Comparison of ENCODE assay signal across 1 cellular context in the genomic region with DNA sequence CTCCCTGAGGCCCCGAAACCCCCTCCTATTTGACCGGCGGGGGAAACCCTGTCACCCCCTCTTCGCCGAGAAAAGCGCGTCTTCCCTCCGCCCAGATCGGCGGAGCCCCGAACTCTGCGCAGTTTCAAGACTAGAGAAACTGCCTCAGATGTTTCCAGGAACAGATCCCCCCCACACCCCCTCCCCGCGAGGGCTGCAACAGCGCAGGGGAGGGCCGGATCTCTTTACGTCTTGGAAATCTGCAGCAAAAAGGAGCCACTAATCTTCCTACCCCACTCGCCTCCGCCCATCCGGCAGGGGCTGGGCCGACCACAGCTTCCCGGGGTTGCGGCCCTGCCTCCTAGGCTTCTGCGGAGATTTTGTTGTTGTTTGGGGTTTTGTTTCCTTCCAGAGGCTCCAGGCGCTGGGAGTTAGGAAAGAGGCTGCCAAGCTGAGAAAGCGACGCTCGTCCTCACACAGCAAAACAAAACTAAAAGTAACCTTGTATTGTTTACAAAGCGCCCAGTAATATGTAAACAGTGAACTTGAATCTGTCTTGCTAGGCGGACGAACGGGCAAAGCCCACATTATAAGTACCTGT.
TF ChIP-seq lines count a peak whose summit lies in the region.

No MANE protein-coding gene starts in this region.

TF ChIP-seq in HEK293, 187 proteins besides CTCF, POLR2A, EP300 and RAD21 (continued from another document and continues in another):
- TF ChIP-seq, protein P1, sequence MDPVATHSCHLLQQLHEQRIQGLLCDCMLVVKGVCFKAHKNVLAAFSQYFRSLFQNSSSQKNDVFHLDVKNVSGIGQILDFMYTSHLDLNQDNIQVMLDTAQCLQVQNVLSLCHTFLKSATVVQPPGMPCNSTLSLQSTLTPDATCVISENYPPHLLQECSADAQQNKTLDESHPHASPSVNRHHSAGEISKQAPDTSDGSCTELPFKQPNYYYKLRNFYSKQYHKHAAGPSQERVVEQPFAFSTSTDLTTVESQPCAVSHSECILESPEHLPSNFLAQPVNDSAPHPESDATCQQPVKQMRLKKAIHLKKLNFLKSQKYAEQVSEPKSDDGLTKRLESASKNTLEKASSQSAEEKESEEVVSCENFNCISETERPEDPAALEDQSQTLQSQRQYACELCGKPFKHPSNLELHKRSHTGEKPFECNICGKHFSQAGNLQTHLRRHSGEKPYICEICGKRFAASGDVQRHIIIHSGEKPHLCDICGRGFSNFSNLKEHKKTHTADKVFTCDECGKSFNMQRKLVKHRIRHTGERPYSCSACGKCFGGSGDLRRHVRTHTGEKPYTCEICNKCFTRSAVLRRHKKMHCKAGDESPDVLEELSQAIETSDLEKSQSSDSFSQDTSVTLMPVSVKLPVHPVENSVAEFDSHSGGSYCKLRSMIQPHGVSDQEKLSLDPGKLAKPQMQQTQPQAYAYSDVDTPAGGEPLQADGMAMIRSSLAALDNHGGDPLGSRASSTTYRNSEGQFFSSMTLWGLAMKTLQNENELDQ (tag by site-specific recombination; IDR thresholded peaks at IDR 0.05; ENCODE audit: low read depth), result no peak
- no peak for TF ChIP-seq KLF8 (tag by site-specific recombination; IDR thresholded peaks at IDR 0.05)
- TF ChIP-seq ZNF23 (tag by site-specific recombination; IDR thresholded peaks at IDR 0.05; ENCODE audit: borderline replicate concordance), result no peak
- no peak for TF ChIP-seq SCRT1 (tag by site-specific recombination; IDR thresholded peaks at IDR 0.05; ENCODE audit: borderline replicate concordance)
- TF ChIP-seq, protein P2, sequence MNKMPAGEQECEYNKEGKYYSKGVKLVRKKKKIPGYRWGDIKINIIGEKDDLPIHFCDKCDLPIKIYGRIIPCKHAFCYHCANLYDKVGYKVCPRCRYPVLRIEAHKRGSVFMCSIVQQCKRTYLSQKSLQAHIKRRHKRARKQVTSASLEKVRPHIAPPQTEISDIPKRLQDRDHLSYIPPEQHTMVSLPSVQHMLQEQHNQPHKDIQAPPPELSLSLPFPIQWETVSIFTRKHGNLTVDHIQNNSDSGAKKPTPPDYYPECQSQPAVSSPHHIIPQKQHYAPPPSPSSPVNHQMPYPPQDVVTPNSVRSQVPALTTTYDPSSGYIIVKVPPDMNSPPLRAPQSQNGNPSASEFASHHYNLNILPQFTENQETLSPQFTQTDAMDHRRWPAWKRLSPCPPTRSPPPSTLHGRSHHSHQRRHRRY (tag by site-specific recombination; IDR thresholded peaks at IDR 0.05), result no peak
- TF ChIP-seq, protein P3, sequence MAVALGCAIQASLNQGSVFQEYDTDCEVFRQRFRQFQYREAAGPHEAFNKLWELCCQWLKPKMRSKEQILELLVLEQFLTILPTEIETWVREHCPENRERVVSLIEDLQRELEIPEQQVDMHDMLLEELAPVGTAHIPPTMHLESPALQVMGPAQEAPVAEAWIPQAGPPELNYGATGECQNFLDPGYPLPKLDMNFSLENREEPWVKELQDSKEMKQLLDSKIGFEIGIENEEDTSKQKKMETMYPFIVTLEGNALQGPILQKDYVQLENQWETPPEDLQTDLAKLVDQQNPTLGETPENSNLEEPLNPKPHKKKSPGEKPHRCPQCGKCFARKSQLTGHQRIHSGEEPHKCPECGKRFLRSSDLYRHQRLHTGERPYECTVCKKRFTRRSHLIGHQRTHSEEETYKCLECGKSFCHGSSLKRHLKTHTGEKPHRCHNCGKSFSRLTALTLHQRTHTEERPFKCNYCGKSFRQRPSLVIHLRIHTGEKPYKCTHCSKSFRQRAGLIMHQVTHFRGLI (tag by site-specific recombination; IDR thresholded peaks at IDR 0.05), result no peak
- no peak for TF ChIP-seq GLI4 (tag by site-specific recombination; IDR thresholded peaks at IDR 0.05)
- TF ChIP-seq, protein P4, sequence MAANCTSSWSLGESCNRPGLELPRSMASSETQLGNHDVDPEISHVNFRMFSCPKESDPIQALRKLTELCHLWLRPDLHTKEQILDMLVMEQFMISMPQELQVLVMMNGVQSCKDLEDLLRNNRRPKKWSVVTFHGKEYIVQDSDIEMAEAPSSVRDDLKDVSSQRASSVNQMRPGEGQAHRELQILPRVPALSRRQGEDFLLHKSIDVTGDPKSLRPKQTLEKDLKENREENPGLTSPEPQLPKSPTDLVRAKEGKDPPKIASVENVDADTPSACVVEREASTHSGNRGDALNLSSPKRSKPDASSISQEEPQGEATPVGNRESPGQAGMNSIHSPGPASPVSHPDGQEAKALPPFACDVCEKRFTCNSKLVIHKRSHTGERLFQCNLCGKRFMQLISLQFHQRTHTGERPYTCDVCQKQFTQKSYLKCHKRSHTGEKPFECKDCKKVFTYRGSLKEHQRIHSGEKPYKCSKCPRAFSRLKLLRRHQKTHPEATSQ (tag by site-specific recombination; IDR thresholded peaks at IDR 0.05), result no peak
- no peak for TF ChIP-seq ZNF776 (tag by site-specific recombination; IDR thresholded peaks at IDR 0.05; ENCODE audit: borderline replicate concordance)
- no peak for TF ChIP-seq ZNF658 (tag by site-specific recombination; IDR thresholded peaks at IDR 0.05)
- TF ChIP-seq YY1 (tag by site-specific recombination; IDR thresholded peaks at IDR 0.05), result no peak
- no peak for TF ChIP-seq BCL11A (tag by site-specific recombination; IDR thresholded peaks at IDR 0.05; ENCODE audit: low read depth)
- TF ChIP-seq ZNF274 (IDR thresholded peaks at IDR 0.05; ENCODE audit: low read length), result no peak
- no peak for TF ChIP-seq ZNF274 (tag by site-specific recombination; IDR thresholded peaks at IDR 0.05; ENCODE audit: borderline replicate concordance)
- no peak for TF ChIP-seq ZNF571 (tag by site-specific recombination; IDR thresholded peaks at IDR 0.05)
- TF ChIP-seq ZNF416 (tag by site-specific recombination; IDR thresholded peaks at IDR 0.05), result no peak
- TF ChIP-seq SP2 (tag by site-specific recombination; IDR thresholded peaks at IDR 0.05), result peak; percentile 71
- TF ChIP-seq ZNF747 (tag by site-specific recombination; IDR thresholded peaks at IDR 0.05), result no peak
- no peak for TF ChIP-seq ZNF514 (tag by site-specific recombination; IDR thresholded peaks at IDR 0.05)
- no peak for TF ChIP-seq ZIC2 (tag by site-specific recombination; IDR thresholded peaks at IDR 0.05)
- peak; percentile 83 for TF ChIP-seq KLF1 (tag by site-specific recombination; IDR thresholded peaks at IDR 0.05)
- peak; percentile 54; the same call in 1 of the 2 replicates for TF ChIP-seq ZNF366 (tag by site-specific recombination; conservative IDR thresholded peaks at IDR 0.05)
- TF ChIP-seq ZNF843 (tag by site-specific recombination; IDR thresholded peaks at IDR 0.05), result no peak
- no peak for TF ChIP-seq ZNF211 (tag by site-specific recombination; IDR thresholded peaks at IDR 0.05; ENCODE audit: low read depth)
- no peak for TF ChIP-seq ZNF354C (tag by site-specific recombination; IDR thresholded peaks at IDR 0.05; ENCODE audit: borderline replicate concordance, low read depth)
- TF ChIP-seq ZNF621 (tag by site-specific recombination; IDR thresholded peaks at IDR 0.05), result no peak
- TF ChIP-seq, protein P5, sequence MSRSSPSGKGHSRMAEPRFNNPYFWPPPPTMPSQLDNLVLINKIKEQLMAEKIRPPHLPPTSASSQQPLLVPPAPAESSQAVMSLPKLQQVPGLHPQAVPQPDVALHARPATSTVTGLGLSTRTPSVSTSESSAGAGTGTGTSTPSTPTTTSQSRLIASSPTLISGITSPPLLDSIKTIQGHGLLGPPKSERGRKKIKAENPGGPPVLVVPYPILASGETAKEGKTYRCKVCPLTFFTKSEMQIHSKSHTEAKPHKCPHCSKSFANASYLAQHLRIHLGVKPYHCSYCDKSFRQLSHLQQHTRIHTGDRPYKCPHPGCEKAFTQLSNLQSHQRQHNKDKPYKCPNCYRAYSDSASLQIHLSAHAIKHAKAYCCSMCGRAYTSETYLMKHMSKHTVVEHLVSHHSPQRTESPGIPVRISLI (tag by site-specific recombination; IDR thresholded peaks at IDR 0.05), result no peak
- no peak for TF ChIP-seq ZBTB1 (tag by site-specific recombination; IDR thresholded peaks at IDR 0.05)
- TF ChIP-seq ZXDB (tag by site-specific recombination; IDR thresholded peaks at IDR 0.05), result peak; percentile 83
- no peak for TF ChIP-seq ZNF155 (tag by site-specific recombination; IDR thresholded peaks at IDR 0.05)
- TF ChIP-seq ZNF707 (tag by site-specific recombination; IDR thresholded peaks at IDR 0.05), result no peak
- no peak for TF ChIP-seq ZSCAN23 (tag by site-specific recombination; IDR thresholded peaks at IDR 0.05)
- TF ChIP-seq, protein P6, sequence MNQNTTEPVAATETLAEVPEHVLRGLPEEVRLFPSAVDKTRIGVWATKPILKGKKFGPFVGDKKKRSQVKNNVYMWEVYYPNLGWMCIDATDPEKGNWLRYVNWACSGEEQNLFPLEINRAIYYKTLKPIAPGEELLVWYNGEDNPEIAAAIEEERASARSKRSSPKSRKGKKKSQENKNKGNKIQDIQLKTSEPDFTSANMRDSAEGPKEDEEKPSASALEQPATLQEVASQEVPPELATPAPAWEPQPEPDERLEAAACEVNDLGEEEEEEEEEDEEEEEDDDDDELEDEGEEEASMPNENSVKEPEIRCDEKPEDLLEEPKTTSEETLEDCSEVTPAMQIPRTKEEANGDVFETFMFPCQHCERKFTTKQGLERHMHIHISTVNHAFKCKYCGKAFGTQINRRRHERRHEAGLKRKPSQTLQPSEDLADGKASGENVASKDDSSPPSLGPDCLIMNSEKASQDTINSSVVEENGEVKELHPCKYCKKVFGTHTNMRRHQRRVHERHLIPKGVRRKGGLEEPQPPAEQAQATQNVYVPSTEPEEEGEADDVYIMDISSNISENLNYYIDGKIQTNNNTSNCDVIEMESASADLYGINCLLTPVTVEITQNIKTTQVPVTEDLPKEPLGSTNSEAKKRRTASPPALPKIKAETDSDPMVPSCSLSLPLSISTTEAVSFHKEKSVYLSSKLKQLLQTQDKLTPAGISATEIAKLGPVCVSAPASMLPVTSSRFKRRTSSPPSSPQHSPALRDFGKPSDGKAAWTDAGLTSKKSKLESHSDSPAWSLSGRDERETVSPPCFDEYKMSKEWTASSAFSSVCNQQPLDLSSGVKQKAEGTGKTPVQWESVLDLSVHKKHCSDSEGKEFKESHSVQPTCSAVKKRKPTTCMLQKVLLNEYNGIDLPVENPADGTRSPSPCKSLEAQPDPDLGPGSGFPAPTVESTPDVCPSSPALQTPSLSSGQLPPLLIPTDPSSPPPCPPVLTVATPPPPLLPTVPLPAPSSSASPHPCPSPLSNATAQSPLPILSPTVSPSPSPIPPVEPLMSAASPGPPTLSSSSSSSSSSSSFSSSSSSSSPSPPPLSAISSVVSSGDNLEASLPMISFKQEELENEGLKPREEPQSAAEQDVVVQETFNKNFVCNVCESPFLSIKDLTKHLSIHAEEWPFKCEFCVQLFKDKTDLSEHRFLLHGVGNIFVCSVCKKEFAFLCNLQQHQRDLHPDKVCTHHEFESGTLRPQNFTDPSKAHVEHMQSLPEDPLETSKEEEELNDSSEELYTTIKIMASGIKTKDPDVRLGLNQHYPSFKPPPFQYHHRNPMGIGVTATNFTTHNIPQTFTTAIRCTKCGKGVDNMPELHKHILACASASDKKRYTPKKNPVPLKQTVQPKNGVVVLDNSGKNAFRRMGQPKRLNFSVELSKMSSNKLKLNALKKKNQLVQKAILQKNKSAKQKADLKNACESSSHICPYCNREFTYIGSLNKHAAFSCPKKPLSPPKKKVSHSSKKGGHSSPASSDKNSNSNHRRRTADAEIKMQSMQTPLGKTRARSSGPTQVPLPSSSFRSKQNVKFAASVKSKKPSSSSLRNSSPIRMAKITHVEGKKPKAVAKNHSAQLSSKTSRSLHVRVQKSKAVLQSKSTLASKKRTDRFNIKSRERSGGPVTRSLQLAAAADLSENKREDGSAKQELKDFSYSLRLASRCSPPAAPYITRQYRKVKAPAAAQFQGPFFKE (tag by site-specific recombination; IDR thresholded peaks at IDR 0.05; ENCODE audit: borderline replicate concordance), result no peak
- no peak; the same call in 1 of the 2 replicates for TF ChIP-seq ZNF600 (tag by site-specific recombination; IDR thresholded peaks at IDR 0.05)
- no peak for TF ChIP-seq ZNF292 (tag by site-specific recombination; IDR thresholded peaks at IDR 0.05; ENCODE audit: borderline replicate concordance, low read depth)
- TF ChIP-seq KLF7 (tag by site-specific recombination; IDR thresholded peaks at IDR 0.05; ENCODE audit: borderline replicate concordance), result 0 out of 2 replicates have a peak, but pooled peaks have one; percentile 74
- TF ChIP-seq, protein P7, sequence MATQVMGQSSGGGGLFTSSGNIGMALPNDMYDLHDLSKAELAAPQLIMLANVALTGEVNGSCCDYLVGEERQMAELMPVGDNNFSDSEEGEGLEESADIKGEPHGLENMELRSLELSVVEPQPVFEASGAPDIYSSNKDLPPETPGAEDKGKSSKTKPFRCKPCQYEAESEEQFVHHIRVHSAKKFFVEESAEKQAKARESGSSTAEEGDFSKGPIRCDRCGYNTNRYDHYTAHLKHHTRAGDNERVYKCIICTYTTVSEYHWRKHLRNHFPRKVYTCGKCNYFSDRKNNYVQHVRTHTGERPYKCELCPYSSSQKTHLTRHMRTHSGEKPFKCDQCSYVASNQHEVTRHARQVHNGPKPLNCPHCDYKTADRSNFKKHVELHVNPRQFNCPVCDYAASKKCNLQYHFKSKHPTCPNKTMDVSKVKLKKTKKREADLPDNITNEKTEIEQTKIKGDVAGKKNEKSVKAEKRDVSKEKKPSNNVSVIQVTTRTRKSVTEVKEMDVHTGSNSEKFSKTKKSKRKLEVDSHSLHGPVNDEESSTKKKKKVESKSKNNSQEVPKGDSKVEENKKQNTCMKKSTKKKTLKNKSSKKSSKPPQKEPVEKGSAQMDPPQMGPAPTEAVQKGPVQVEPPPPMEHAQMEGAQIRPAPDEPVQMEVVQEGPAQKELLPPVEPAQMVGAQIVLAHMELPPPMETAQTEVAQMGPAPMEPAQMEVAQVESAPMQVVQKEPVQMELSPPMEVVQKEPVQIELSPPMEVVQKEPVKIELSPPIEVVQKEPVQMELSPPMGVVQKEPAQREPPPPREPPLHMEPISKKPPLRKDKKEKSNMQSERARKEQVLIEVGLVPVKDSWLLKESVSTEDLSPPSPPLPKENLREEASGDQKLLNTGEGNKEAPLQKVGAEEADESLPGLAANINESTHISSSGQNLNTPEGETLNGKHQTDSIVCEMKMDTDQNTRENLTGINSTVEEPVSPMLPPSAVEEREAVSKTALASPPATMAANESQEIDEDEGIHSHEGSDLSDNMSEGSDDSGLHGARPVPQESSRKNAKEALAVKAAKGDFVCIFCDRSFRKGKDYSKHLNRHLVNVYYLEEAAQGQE (tag by site-specific recombination; IDR thresholded peaks at IDR 0.05), result no peak
- TF ChIP-seq, protein P8, sequence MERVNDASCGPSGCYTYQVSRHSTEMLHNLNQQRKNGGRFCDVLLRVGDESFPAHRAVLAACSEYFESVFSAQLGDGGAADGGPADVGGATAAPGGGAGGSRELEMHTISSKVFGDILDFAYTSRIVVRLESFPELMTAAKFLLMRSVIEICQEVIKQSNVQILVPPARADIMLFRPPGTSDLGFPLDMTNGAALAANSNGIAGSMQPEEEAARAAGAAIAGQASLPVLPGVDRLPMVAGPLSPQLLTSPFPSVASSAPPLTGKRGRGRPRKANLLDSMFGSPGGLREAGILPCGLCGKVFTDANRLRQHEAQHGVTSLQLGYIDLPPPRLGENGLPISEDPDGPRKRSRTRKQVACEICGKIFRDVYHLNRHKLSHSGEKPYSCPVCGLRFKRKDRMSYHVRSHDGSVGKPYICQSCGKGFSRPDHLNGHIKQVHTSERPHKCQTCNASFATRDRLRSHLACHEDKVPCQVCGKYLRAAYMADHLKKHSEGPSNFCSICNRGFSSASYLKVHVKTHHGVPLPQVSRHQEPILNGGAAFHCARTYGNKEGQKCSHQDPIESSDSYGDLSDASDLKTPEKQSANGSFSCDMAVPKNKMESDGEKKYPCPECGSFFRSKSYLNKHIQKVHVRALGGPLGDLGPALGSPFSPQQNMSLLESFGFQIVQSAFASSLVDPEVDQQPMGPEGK (tag by site-specific recombination; IDR thresholded peaks at IDR 0.05), result peak; percentile 72
- TF ChIP-seq ZNF311 (tag by site-specific recombination; IDR thresholded peaks at IDR 0.05; ENCODE audit: borderline replicate concordance), result no peak
- TF ChIP-seq SP3 (tag by site-specific recombination; IDR thresholded peaks at IDR 0.05), result peak; percentile 38; the same call in 1 of the 2 replicates
- no peak for TF ChIP-seq ZNF423 (tag by site-specific recombination; IDR thresholded peaks at IDR 0.05)
